8 cellular contexts compared by ENCODE assay signal in genomic region chr20:833450-834150, GRCh38. TPM values are rescaled to one million over a fixed set of nuclear protein-coding genes. Genes with fewer than 3 reads are reported as not detected.
DNase-seq lines count a peak whose midpoint lies in the region; ATAC-seq, FAIRE-seq and TF ChIP-seq lines count a peak whose summit lies in the region.

FAM110A (plus strand) TSS chr20:833715; CDS start chr20:844805, 11,090 bp downstream.

- FAIRE-seq in A549 (lab: Jason Lieb, UNC), result no peak
- FAIRE-seq in TTC549 (lab: Jason Lieb, UNC), result peak; percentile 53
- FAIRE-seq in K562 (lab: Jason Lieb, UNC), result peak; percentile 79

- no TSS peak for BruUV-seq in K562 (replicated peaks; lab: Mats Ljungman, UMichigan)

- ATAC-seq in A549, result peak; percentile 97 to 98
- ATAC-seq in GM18858 (IDR thresholded peaks at IDR 0.05; ENCODE audit: unreplicated experiment), result peak; percentile 94
- ATAC-seq in HG03066 (IDR thresholded peaks at IDR 0.05; ENCODE audit: low read depth, unreplicated experiment), result peak; percentile 96
- ATAC-seq in K562, result peak; percentile 91
- peak; percentile 99 for ATAC-seq in sciatic nerve

- POLR2A ChIA-PET in A549 (lab: Yijun Ruan, JAX) (interaction anchor here (0.6 to 1.5 kb wide), 5 partner anchors 9 to 420 kb away, joined by 3 to 6 read pairs (median 4); no protein-coding TSS in a partner anchor), K562 (lab: Yijun Ruan, JAX) (interaction anchor here (0.8 to 1.5 kb wide), 5 partner anchors 10 to 453 kb away, joined by 3 to 6 read pairs (median 3); partner anchors contain the start of gene TRIB3)

- intact Hi-C loops in K562 (cut with micrococcal nuclease), result no loop called here
- intact Hi-C loops in sciatic nerve (cut with DNase I), result no loop called here

- peaks cover 6% of the 10 kb centered on the region; the same call in 2 of the 3 replicates for H3K4me1 ChIP-seq in A549
- peaks cover 27 to 49% of the 10 kb centered on the region in 2 experiments for H3K4me1 ChIP-seq in K562 (replicated peaks in 1 of 2; ENCODE audit: control insufficient read depth in 2 of 2, insufficient read depth in 2 of 2, low read length in 2 of 2)

- 0 out of 2 replicates have a peak, but pooled peaks cover 4% of the 10 kb centered on the region for H4K20me1 ChIP-seq in K562 (replicated peaks; ENCODE audit: control insufficient read depth, insufficient read depth, low read length)

- TF ChIP-seq RAD21 in A549 (conservative IDR thresholded peaks at IDR 0.05 in 1 of 2, IDR thresholded peaks at IDR 0.05 in 1 of 2) (no peak), K562 (CRISPR knock-in tag; conservative IDR thresholded peaks at IDR 0.05 in 1 of 2, IDR thresholded peaks at IDR 0.05 in 1 of 2) (no peak)

- TF ChIP-seq EP300 in A549 (IDR thresholded peaks at IDR 0.05) (no peak), K562 (IDR thresholded peaks at IDR 0.05; ENCODE audit: low read length) (no peak)

- H3K9me3 ChIP-seq in A549 (no peaks in the 10 kb centered on the region), K562 (replicated peaks; ENCODE audit: control insufficient read depth, insufficient read depth, low read depth, low read length) (no peaks in the 10 kb centered on the region)

- WGBS in A549 (ENCODE audit: missing lambda C conversion rate), result 1% methylated on average over 40 of the region's 64 CpGs
- 1% methylated on average over 15 of the region's 64 CpGs for WGBS in K562 (ENCODE audit: insufficient coverage, low coverage, missing lambda C conversion rate)

- H3K36me3 ChIP-seq in K562 (ENCODE audit: control insufficient read depth, insufficient read depth, low read length), result no peaks in the 10 kb centered on the region

- H3K4me3 ChIP-seq in A549, result peak within 1 kb of the TSS; percentile 75
- H3K4me3 ChIP-seq in K562, result peak within 1 kb of the TSS; percentile 84

- peak within 1 kb of the TSS; percentile 87 for H2AFZ ChIP-seq in K562 (ENCODE audit: low read depth, low read length)

- no peaks in the 10 kb centered on the region for H3K27me3 ChIP-seq in K562 (ENCODE audit: control insufficient read depth in 2 of 2, insufficient read depth in 2 of 2, low read length in 2 of 2)

- CTCF ChIA-PET in A549 (lab: Yijun Ruan, JAX), result interaction anchor here (0.9 to 22.7 kb wide), 11 partner anchors 8 to 379 kb away, joined by 3 to 872 read pairs (median 4); no protein-coding TSS in a partner anchor
- CTCF ChIA-PET in K562 (lab: Yijun Ruan, JAX; ENCODE audit: low intra/inter-chr PET ratio), result no interaction called here

- H3K79me2 ChIP-seq in K562 (ENCODE audit: control insufficient read depth, insufficient read depth, low read length), result peaks cover 50% of the 10 kb centered on the region

- peak within 1 kb of the TSS; percentile 86 to 92 for H3K27ac ChIP-seq in A549
- peak within 1 kb of the TSS; percentile 96 for H3K27ac ChIP-seq in K562 (ENCODE audit: extremely low read depth, low read depth, low read length)

- peak; percentile 27; the same call in 1 of the 2 replicates for TF ChIP-seq POLR2A in A549 (IDR thresholded peaks at IDR 0.05; ENCODE audit: low read length)
- TF ChIP-seq POLR2A in K562 (conservative IDR thresholded peaks at IDR 0.05), result peak; percentile 66

- in situ Hi-C loops in K562 (cut with MboI), result no loop called here

- peak within 1 kb of the TSS; percentile 88 to 94 for H3K9ac ChIP-seq in K562 (ENCODE audit: insufficient read depth in 1 of 2, low read depth in 2 of 2, low read length in 2 of 2)

- DNase-seq in A549 (ENCODE audit: low read depth in 1 of 2, low spot score in 1 of 2) (peak; percentile 94 to 96), NCI-H2107 treated with DMSO at 0.1 percent for 48 hours (lab: John Stamatoyannopoulos, UW; ENCODE audit: unreplicated experiment) (peak; percentile 44), K562 (ENCODE audit: extremely low read depth in 1 of 4, low spot score in 3 of 4) (peak; percentile 87 to 95 (median 90)), iPS DF 19.7 (ENCODE audit: low read depth, low spot score) (peak; percentile 78), sciatic nerve (ENCODE audit: low spot score) (peak; percentile 97)

- H3K4me2 ChIP-seq in A549 (peak within 1 kb of the TSS; percentile 75), K562 (ENCODE audit: insufficient read depth, low read length) (peak within 1 kb of the TSS; percentile 86)

- no peaks in the 10 kb centered on the region for H3K9me1 ChIP-seq in K562 (ENCODE audit: control insufficient read depth, insufficient read depth, low read length)

- TF ChIP-seq CTCF in A549 (IDR thresholded peaks at IDR 0.05) (no peak), K562 (IDR thresholded peaks at IDR 0.05 in 2 of 3, conservative IDR thresholded peaks at IDR 0.05 in 1 of 3; ENCODE audit: insufficient read depth in 2 of 3, low read depth in 1 of 3, low read length in 3 of 3) (no peak)

TF ChIP-seq in A549, 52 proteins besides CTCF, POLR2A, EP300 and RAD21 (continues in another document):
- TF ChIP-seq BHLHE40 (IDR thresholded peaks at IDR 0.05; ENCODE audit: low read depth, low read length), result peak; percentile 62; the same call in 1 of the 2 replicates
- TF ChIP-seq MAX (IDR thresholded peaks at IDR 0.05), result peak; percentile 87
- no peak for TF ChIP-seq BCL3 (IDR thresholded peaks at IDR 0.05)
- TF ChIP-seq RCOR1 (IDR thresholded peaks at IDR 0.05; ENCODE audit: low read depth, low read length), result no peak
- TF ChIP-seq NFE2L2 (conservative IDR thresholded peaks at IDR 0.05; ENCODE audit: low read length), result no peak
- no peak for TF ChIP-seq NR3C1 (IDR thresholded peaks at IDR 0.05)
- TF ChIP-seq FOSB (CRISPR knock-in tag; IDR thresholded peaks at IDR 0.05), result no peak

TF ChIP-seq in K562, 482 proteins besides CTCF, POLR2A, EP300 and RAD21 (continues in another document):
- TF ChIP-seq RCOR1 (IDR thresholded peaks at IDR 0.05; ENCODE audit: borderline replicate concordance in 1 of 2, low read depth in 2 of 2, low read length in 2 of 2) (no peak), MCM3 (IDR thresholded peaks at IDR 0.05) (no peak), NFATC3 (IDR thresholded peaks at IDR 0.05) (peak; percentile 70; the same call in 1 of the 2 replicates), NCOA2 (IDR thresholded peaks at IDR 0.05; ENCODE audit: partially characterized antibody in 2 of 2) (no peak), ZBTB9 (CRISPR knock-in tag; IDR thresholded peaks at IDR 0.05) (no peak), DLX4 (CRISPR knock-in tag; IDR thresholded peaks at IDR 0.05) (no peak), ZNF695 (CRISPR knock-in tag; IDR thresholded peaks at IDR 0.05) (no peak), SOX6 (IDR thresholded peaks at IDR 0.05) (no peak), ZNF696 (CRISPR knock-in tag; conservative IDR thresholded peaks at IDR 0.05) (no peak), KLF1 (tag; IDR thresholded peaks at IDR 0.05) (no peak), PKNOX1 (IDR thresholded peaks at IDR 0.05) (0 out of 2 replicates have a peak, but pooled peaks have one; percentile 41), ZNF134 (CRISPR knock-in tag; conservative IDR thresholded peaks at IDR 0.05) (no peak)

RNA-seq across cellular contexts. Expression of gene FAM110A, which starts in this region (rescaled TPM):
- 3.1 TPM in 2 replicates for polyA plus RNA-seq in A549 (2011; rRNA removed)
- 7.4 and 10.3 TPM in 2 replicates for polyA plus RNA-seq in A549 (2012; cell fraction: cytosol; rRNA removed)
- polyA plus RNA-seq in A549 (2012; cell fraction: nucleus; rRNA removed), result 17.2 and 21.2 TPM in 2 replicates
- polyA plus RNA-seq in A549 (2017; fragmentation: RNase III; extraction: RNeasy Plus Mini Kit Qiagen cat#74134 plus additional on column Dnase treatment), result 3.6 to 4.4 TPM (median 4.1 TPM) in 3 replicates
- polyA minus RNA-seq in A549 (2011; rRNA and poly(A)+ RNA removed), result 2.3 and 2.6 TPM in 2 replicates
- total RNA-seq in K562 (2011; cell fraction: chromatin; rRNA removed; ENCODE audit: low replicate concordance), result 5.9 and 9.9 TPM in 2 replicates
- total RNA-seq in K562 (2011; cell fraction: nucleolus; rRNA removed), result 7.8 and 8.4 TPM in 2 replicates
- 4.7 and 6.6 TPM in 2 replicates for total RNA-seq in K562 (2011; cell fraction: nucleoplasm; rRNA removed)
- 7.3 and 8.5 TPM in 2 replicates for total RNA-seq in K562 (2014; rRNA removed)
- total RNA-seq in K562 (2014; rRNA removed; fragmentation: Illumina TruSeq; extraction: Trizol), result 2.0 and 2.2 TPM in 2 replicates
- 3.3 and 4.1 TPM in 2 replicates for total RNA-seq in K562 (2015; rRNA removed; fragmentation: Illumina TruSeq; extraction: Trizol)
- 15.5 and 15.7 TPM in 2 replicates for total RNA-seq in K562 (2021)
- polyA plus RNA-seq in K562 (2011; rRNA removed), result 3.6 and 10.0 TPM in 2 replicates
- 9.4 and 16.0 TPM in 2 replicates for polyA plus RNA-seq in K562 (2011; cell fraction: cytosol; rRNA removed)
- 9.5 and 9.7 TPM in 2 replicates for polyA plus RNA-seq in K562 (2011; cell fraction: nucleus; rRNA removed)
- polyA plus RNA-seq in K562 (2012), result 7.9 and 9.5 TPM in 2 replicates
- 6.0 and 8.2 TPM in 2 replicates for polyA plus RNA-seq in K562 (2014; fragmentation: Illumina TruSeq; extraction: Trizol)
- polyA plus RNA-seq in K562 (2014; fragmentation: Nextera tagmentation; extraction: Ambion mirVana), result under 1 TPM; 0.73 to 0.93 TPM
- 9.4 and 11.4 TPM in 2 replicates for polyA plus RNA-seq in K562 (2014; rRNA removed)
- polyA minus RNA-seq in K562 (2011; rRNA and poly(A)+ RNA removed), result 2.6 and 4.1 TPM in 2 replicates
- 3.7 and 8.8 TPM in 2 replicates for polyA minus RNA-seq in K562 (2011; cell fraction: cytosol; rRNA and poly(A)+ RNA removed)
- 2.4 and 4.6 TPM in 2 replicates for polyA minus RNA-seq in K562 (2011; cell fraction: nucleus; rRNA and poly(A)+ RNA removed)
- 4.2 TPM for total RNA-seq in sciatic nerve

Comparison
In these comparisons a context has a peak if more than half of its experiments do, and no peak if none do; other contexts are left out.
1. Peak in every context shown above with its lines: DNase-seq, ATAC-seq, H3K4me3 ChIP-seq and H3K27ac ChIP-seq.
2. DNase-seq: peak in every context shown above with its lines; median percentile 97 in sciatic nerve; 95 in A549; 90 in K562; 78 in iPS DF 19.7; 44 in NCI-H2107 treated with DMSO at 0.1 percent for 48 hours.